Comparison of ENCODE assay signal across 1 cellular context in the genomic region with DNA sequence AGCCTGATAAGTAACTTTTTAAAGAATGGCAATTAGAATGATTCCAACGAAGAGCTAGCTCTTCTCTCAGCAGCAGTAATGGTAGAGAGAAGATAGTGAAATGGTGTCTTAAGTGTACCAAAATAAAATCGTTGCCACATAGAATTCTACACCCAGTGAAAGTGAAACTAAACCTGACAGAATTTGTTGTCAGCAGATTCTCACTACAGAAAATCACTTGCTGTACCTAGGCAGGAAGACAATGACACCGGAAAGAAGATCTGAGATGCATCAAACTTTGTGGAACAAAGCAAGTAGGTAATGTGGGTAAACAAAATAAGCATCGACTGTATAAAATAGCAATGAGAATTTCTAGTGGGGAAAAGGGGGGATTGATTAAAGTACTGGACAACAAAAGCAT.
TF ChIP-seq lines count a peak whose summit lies in the region.

No MANE protein-coding gene starts in this region.

TF ChIP-seq in HepG2, 621 proteins besides CTCF, POLR2A, EP300 and RAD21 (continued from another document):
- TF ChIP-seq, protein P1, sequence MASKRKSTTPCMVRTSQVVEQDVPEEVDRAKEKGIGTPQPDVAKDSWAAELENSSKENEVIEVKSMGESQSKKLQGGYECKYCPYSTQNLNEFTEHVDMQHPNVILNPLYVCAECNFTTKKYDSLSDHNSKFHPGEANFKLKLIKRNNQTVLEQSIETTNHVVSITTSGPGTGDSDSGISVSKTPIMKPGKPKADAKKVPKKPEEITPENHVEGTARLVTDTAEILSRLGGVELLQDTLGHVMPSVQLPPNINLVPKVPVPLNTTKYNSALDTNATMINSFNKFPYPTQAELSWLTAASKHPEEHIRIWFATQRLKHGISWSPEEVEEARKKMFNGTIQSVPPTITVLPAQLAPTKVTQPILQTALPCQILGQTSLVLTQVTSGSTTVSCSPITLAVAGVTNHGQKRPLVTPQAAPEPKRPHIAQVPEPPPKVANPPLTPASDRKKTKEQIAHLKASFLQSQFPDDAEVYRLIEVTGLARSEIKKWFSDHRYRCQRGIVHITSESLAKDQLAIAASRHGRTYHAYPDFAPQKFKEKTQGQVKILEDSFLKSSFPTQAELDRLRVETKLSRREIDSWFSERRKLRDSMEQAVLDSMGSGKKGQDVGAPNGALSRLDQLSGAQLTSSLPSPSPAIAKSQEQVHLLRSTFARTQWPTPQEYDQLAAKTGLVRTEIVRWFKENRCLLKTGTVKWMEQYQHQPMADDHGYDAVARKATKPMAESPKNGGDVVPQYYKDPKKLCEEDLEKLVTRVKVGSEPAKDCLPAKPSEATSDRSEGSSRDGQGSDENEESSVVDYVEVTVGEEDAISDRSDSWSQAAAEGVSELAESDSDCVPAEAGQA (IDR thresholded peaks at IDR 0.05; ENCODE audit: low read depth): no peak
- TF ChIP-seq, protein P1 (CRISPR knock-in tag; IDR thresholded peaks at IDR 0.05; ENCODE audit: borderline replicate concordance): no peak
- TF ChIP-seq MEIS2 (CRISPR knock-in tag; IDR thresholded peaks at IDR 0.05) (no peak), ZNF570 (CRISPR knock-in tag; IDR thresholded peaks at IDR 0.05; ENCODE audit: borderline replicate concordance) (no peak), ZNF720 (CRISPR knock-in tag; IDR thresholded peaks at IDR 0.05) (no peak)
- TF ChIP-seq, protein P2, sequence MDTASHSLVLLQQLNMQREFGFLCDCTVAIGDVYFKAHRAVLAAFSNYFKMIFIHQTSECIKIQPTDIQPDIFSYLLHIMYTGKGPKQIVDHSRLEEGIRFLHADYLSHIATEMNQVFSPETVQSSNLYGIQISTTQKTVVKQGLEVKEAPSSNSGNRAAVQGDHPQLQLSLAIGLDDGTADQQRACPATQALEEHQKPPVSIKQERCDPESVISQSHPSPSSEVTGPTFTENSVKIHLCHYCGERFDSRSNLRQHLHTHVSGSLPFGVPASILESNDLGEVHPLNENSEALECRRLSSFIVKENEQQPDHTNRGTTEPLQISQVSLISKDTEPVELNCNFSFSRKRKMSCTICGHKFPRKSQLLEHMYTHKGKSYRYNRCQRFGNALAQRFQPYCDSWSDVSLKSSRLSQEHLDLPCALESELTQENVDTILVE (CRISPR knock-in tag; IDR thresholded peaks at IDR 0.05): no peak
TF ChIP-seq in HepG2: peak in this region for 1.
